In genomic region chr22:25546751-25547150, GRCh38 we compare ENCODE assay signal across 22 cellular contexts. TPM values are rescaled to one million over a fixed set of nuclear protein-coding genes. Genes with fewer than 3 reads are reported as not detected.
DNase-seq lines count a peak whose midpoint lies in the region; ATAC-seq, FAIRE-seq and TF ChIP-seq lines count a peak whose summit lies in the region.
"Had no signal": no experiment of that assay in that cellular context is flagged by ENCODE, and none has a peak within 500 bp of the region (broad histone marks: within the 10 kb centered on the region; RNA-seq: fewer than 3 reads in every experiment).

No MANE protein-coding gene starts in this region.

- TF ChIP-seq CTCF in lower lobe of right lung (IDR thresholded peaks at IDR 0.05) = no peak

- no peaks in the 10 kb centered on the region for H3K9me3 ChIP-seq in lower lobe of right lung
- H3K9me3 ChIP-seq: HAP-1 had no signal

- no peak overlapping the region for H3K27ac ChIP-seq in lower lobe of right lung
- H3K27ac ChIP-seq: BLaER1 had no signal

- no peaks in the 10 kb centered on the region for H3K4me1 ChIP-seq in lower lobe of right lung
- H3K4me1 ChIP-seq: HAP-1 had no signal

- FAIRE-seq in GM12891 (lab: Jason Lieb, UNC) = peak; percentile 76
- no peak for FAIRE-seq in GM12892 (lab: Jason Lieb, UNC)
- no peak for FAIRE-seq in H54 (lab: Jason Lieb, UNC)
- FAIRE-seq: frontal cortex, RCC 7860 had no signal

- H3K4me3 ChIP-seq in lower lobe of right lung = no peak overlapping the region
- H3K4me3 ChIP-seq: BLaER1, HAP-1, lung, spleen had no signal

- peak; percentile 80 to 84 for ATAC-seq in lower lobe of right lung
- no peak for ATAC-seq in GM19467 (IDR thresholded peaks at IDR 0.05; ENCODE audit: unreplicated experiment)
- ATAC-seq: activated CD4-positive, alpha-beta T cell treated with anti-CD3 and anti-CD28 coated beads for 36 hours; natural killer cell treated with Interleukin-12 subunit alpha and Interleukin-12 subunit beta and Interleukin-15 and Interleukin-18, amount 100 ng/mL, for 72 hours; stimulated activated effector memory CD8-positive, alpha-beta T cell treated with anti-CD3 and anti-CD28 coated beads, Interleukin-12 subunit alpha, Interleukin-12 subunit beta, amount 100 ng/mL, for 72 hours had no signal

- TF ChIP-seq POLR2A in GM12891 (IDR thresholded peaks at IDR 0.05; ENCODE audit: low read depth, low read length) = no peak
- TF ChIP-seq POLR2A in GM12892 (IDR thresholded peaks at IDR 0.05; ENCODE audit: low read depth, low read length) = no peak
- no peak for TF ChIP-seq POLR2A in H54 (IDR thresholded peaks at IDR 0.05; ENCODE audit: low read depth, low read length)

- intact Hi-C loops in lower lobe of right lung (cut with DNase I) = no loop called here

- no peaks in the 10 kb centered on the region for H3K27me3 ChIP-seq in lower lobe of right lung (ENCODE audit: low read depth)
- H3K27me3 ChIP-seq: BLaER1, spleen had no signal

- no peak for DNase-seq in GM12891 (ENCODE audit: insufficient read length, low spot score)
- DNase-seq in Kasumi-1 (lab: John Stamatoyannopoulos, UW) = peak; percentile 73 to 77
- DNase-seq in SKM-1 treated with dmso at 0.1 percent for 144 hours (lab: John Stamatoyannopoulos, UW; ENCODE audit: unreplicated experiment) = peak; percentile 83
- peak; percentile 58 for DNase-seq in lower lobe of right lung
- DNase-seq in GM12892 (ENCODE audit: insufficient read length) = no peak
- DNase-seq in effector CD4-positive, alpha-beta T cell = no peak
- no peak for DNase-seq in H54 (ENCODE audit: insufficient read length, low spot score)
- DNase-seq: activated CD4-positive, alpha-beta T cell treated with anti-CD3 and anti-CD28 coated beads for 36 hours; activated effector memory CD4-positive, alpha-beta T cell treated with anti-CD3 and anti-CD28 coated beads, Interleukin-2, amount 50 U/mL, for 16 hours; aorta; DMS153; NCI-H2081; NCI-H526 treated with DMSO at 0.1 percent for 48 hours; spleen had no signal

- no peaks in the 10 kb centered on the region for H3K36me3 ChIP-seq in lower lobe of right lung
- H3K36me3 ChIP-seq: BLaER1, HAP-1, spleen had no signal

TF ChIP-seq in GM12891, 5 proteins besides CTCF, POLR2A, EP300 and RAD21:
- peak; percentile 93 for TF ChIP-seq SPI1 (IDR thresholded peaks at IDR 0.05; ENCODE audit: low read depth, low read length)
- TF ChIP-seq TAF1 (IDR thresholded peaks at IDR 0.05; ENCODE audit: low read depth, low read length) = no peak
- TF ChIP-seq POU2F2 (IDR thresholded peaks at IDR 0.05; ENCODE audit: low read depth, low read length) = no peak
- TF ChIP-seq POLR2AphosphoS5 (IDR thresholded peaks at IDR 0.05; ENCODE audit: low read depth, low read length) = no peak
- TF ChIP-seq PAX5 (IDR thresholded peaks at IDR 0.05; ENCODE audit: insufficient read depth, low read length, severe bottlenecking) = no peak

RNA-seq across cellular contexts. Expression of gene GRK3, which starts 17.7 kb away (rescaled TPM):
- polyA plus RNA-seq in GM12891 (2012; ENCODE audit: low read depth, missing spikeins) = 8.5 TPM
- total RNA-seq in lower lobe of right lung = 34.3 TPM
- 14.4 TPM for polyA plus RNA-seq in GM12892 (2012; ENCODE audit: missing spikeins)

Comparison
In these comparisons a context has a peak if more than half of its experiments do, and no peak if none do; other contexts are left out.
1. DNase-seq: peak in Kasumi-1 (2 of 2), SKM-1 treated with dmso at 0.1 percent for 144 hours (single experiment) and lower lobe of right lung (single experiment); none in GM12891 (single experiment), GM12892 (single experiment), effector CD4-positive, alpha-beta T cell (single experiment) and H54 (single experiment).